In genomic region chr2:232465061-232465460, GRCh38 we compare ENCODE assay signal across 1 cellular context.
TF ChIP-seq lines count a peak whose summit lies in the region.

No MANE protein-coding gene starts in this region.

TF ChIP-seq in HepG2, 621 proteins besides CTCF, POLR2A, EP300 and RAD21:
- peak; percentile 66 for TF ChIP-seq HNF4A (CRISPR knock-in tag; IDR thresholded peaks at IDR 0.05)
- no peak for TF ChIP-seq CREBL2 (CRISPR knock-in tag; IDR thresholded peaks at IDR 0.05; ENCODE audit: borderline replicate concordance)
